ENCODE assay signal across 20 cellular contexts in the genomic region with DNA sequence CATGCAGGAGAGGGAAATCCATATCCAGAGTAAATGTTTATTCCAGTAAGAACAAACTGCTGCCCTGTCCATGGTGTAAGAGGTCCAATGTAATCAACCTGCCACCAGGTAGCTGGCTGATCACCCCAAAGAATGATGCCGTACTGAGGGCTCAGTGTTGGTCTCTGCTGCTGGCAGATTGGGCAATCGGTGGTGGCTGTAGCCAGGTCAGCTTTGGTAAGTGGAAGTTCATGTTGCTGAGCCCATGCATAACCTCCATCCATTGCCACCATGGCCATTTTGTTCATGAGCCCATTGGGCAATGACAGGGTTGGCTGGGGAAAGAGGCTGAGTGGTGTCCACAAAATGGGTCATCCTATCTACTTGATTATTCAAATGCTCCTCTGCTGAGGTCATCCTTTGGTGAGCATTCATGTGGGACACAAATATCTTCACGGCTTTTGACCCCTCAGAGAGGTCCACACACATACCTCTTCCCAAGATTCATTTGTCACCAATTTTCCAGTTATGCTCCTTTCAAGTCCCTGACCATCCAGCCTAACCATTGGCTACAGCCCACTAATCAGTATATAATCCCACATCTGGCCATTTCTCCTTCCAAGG. TPM values are rescaled to one million over a fixed set of nuclear protein-coding genes. Genes with fewer than 3 reads are reported as not detected.
DNase-seq lines count a peak whose midpoint lies in the region; ATAC-seq and TF ChIP-seq lines count a peak whose summit lies in the region.
"Had no signal": no experiment of that assay in that cellular context is flagged by ENCODE, and none has a peak within 500 bp of the region (broad histone marks: within the 10 kb centered on the region; RNA-seq: fewer than 3 reads in every experiment).

No MANE protein-coding gene starts in this region.

- no peak overlapping the region for H3K4me3 ChIP-seq in OCI-LY3 (ENCODE audit: low read length)
- H3K4me3 ChIP-seq: pancreas had no signal

- H3K27ac Mint-ChIP-seq in stimulated activated naive B cell treated with anti-CD40 and anti-IgM and Interleukin-4, amounts not matched to agents 10 μg/mL and 1 μg/mL and 100 μg/mL, for 72 hours = no peak overlapping the region
- H3K27ac Mint-ChIP-seq: activated CD4-positive, alpha-beta memory T cell treated with anti-CD3 and anti-CD28 coated beads for 36 hours; brain; memory B cell had no signal

- peak overlapping the region; percentile 55 for H3K4me2 ChIP-seq in OCI-LY3 (ENCODE audit: low read length)

- H3K36me3 ChIP-seq in OCI-LY3 (replicated peaks; ENCODE audit: low read depth, low read length) = no peaks in the 10 kb centered on the region
- H3K36me3 ChIP-seq: pancreas had no signal

- no peaks in the 10 kb centered on the region for H3K79me2 ChIP-seq in OCI-LY3 (ENCODE audit: low read length)

- H3K27me3 ChIP-seq in OCI-LY3 (ENCODE audit: low read depth, low read length) = no peaks in the 10 kb centered on the region
- H3K27me3 ChIP-seq: pancreas had no signal

- H3K27me3 Mint-ChIP-seq in stimulated activated naive B cell treated with anti-CD40 and anti-IgM and Interleukin-4, amounts not matched to agents 10 μg/mL and 1 μg/mL and 100 μg/mL, for 72 hours = no peaks in the 10 kb centered on the region
- H3K27me3 Mint-ChIP-seq: activated CD4-positive, alpha-beta memory T cell treated with anti-CD3 and anti-CD28 coated beads for 36 hours; CD4-positive, alpha-beta memory T cell; memory B cell had no signal

- peak; percentile 64 for DNase-seq in EL
- no peak for DNase-seq in epithelial cell of prostate (ENCODE audit: low read depth, low spot score)
- DNase-seq in renal cortical epithelial cell (ENCODE audit: low read depth) = peak; percentile 22
- no peak for DNase-seq in stimulated activated naive B cell treated with anti-CD40 and anti-IgM and Interleukin-4, amounts not matched to agents 10 μg/mL and 1 μg/mL and 100 μg/mL, for 72 hours
- DNase-seq in NCI-H526 treated with DMSO at 0.1 percent for 48 hours (lab: John Stamatoyannopoulos, UW) = no peak
- DNase-seq in Right ventricle myocardium superior = no peak
- DNase-seq: activated effector memory CD4-positive, alpha-beta T cell treated with Interleukin-2 at 50 U/mL for 16 hours; DMS153; endodermal cell; glutamatergic neuron; natural killer cell; NCI-H510A treated with DMSO at 0.1 percent for 48 hours; pancreas had no signal

- H3K27ac ChIP-seq in OCI-LY3 (ENCODE audit: low read length) = no peak overlapping the region
- peak overlapping the region; percentile 42 for H3K27ac ChIP-seq in epithelial cell of prostate
- H3K27ac ChIP-seq: pancreas, RWPE1 had no signal

- peaks cover 28% of the 10 kb centered on the region for H3K4me1 ChIP-seq in OCI-LY3 (ENCODE audit: low read length)
- H3K4me1 ChIP-seq: pancreas had no signal

- peaks cover 14 to 20% of the 10 kb centered on the region in 2 donors for H3K4me1 Mint-ChIP-seq in stimulated activated naive B cell treated with anti-CD40 and anti-IgM and Interleukin-4, amounts not matched to agents 10 μg/mL and 1 μg/mL and 100 μg/mL, for 72 hours
- H3K4me1 Mint-ChIP-seq: brain had no signal

- no peak overlapping the region for H3K9ac ChIP-seq in OCI-LY3 (ENCODE audit: low read length)

- no peak for TF ChIP-seq CTCF in OCI-LY3 (IDR thresholded peaks at IDR 0.05; ENCODE audit: low read depth, low read length)

- H3K9me3 Mint-ChIP-seq in stimulated activated naive B cell treated with anti-CD40 and anti-IgM and Interleukin-4, amounts not matched to agents 10 μg/mL and 1 μg/mL and 100 μg/mL, for 72 hours = peaks cover 4 to 7% of the 10 kb centered on the region in 2 donors
- H3K9me3 Mint-ChIP-seq: activated CD4-positive, alpha-beta memory T cell treated with anti-CD3 and anti-CD28 coated beads for 36 hours; natural killer cell had no signal

- no peaks in the 10 kb centered on the region for H4K20me1 ChIP-seq in OCI-LY3 (ENCODE audit: insufficient read depth, low read length)

- ATAC-seq in stimulated activated naive B cell treated with anti-CD40 and anti-IgM and Interleukin-4, amounts not matched to agents 10 μg/mL and 1 μg/mL and 100 μg/mL, for 72 hours (replicated peaks) = no peak
- no peak for ATAC-seq in Right ventricle myocardium superior (ENCODE audit: poor library complexity)
- ATAC-seq: sciatic nerve had no signal

- H2AFZ ChIP-seq in OCI-LY3 (ENCODE audit: low read depth, low read length) = no peak overlapping the region

- intact Hi-C loops in Right ventricle myocardium superior (cut with DNase I) = no loop called here

- H3K36me3 Mint-ChIP-seq in stimulated activated naive B cell treated with anti-CD40 and anti-IgM and Interleukin-4, amounts not matched to agents 10 μg/mL and 1 μg/mL and 100 μg/mL, for 72 hours = peaks cover 2 to 10% of the 10 kb centered on the region in 2 donors
- H3K36me3 Mint-ChIP-seq: activated CD4-positive, alpha-beta memory T cell treated with anti-CD3 and anti-CD28 coated beads for 36 hours; brain; CD4-positive, alpha-beta memory T cell; memory B cell; natural killer cell had no signal

- H3K4me3 Mint-ChIP-seq in stimulated activated naive B cell treated with anti-CD40 and anti-IgM and Interleukin-4, amounts not matched to agents 10 μg/mL and 1 μg/mL and 100 μg/mL, for 72 hours = no peak overlapping the region
- H3K4me3 Mint-ChIP-seq: activated CD4-positive, alpha-beta memory T cell treated with anti-CD3 and anti-CD28 coated beads for 36 hours; brain; endodermal cell; memory B cell; natural killer cell had no signal

- no peaks in the 10 kb centered on the region for H3K9me3 ChIP-seq in OCI-LY3 (ENCODE audit: insufficient read depth, low read length)
- H3K9me3 ChIP-seq: pancreas had no signal

RNA-seq across cellular contexts. Expression of gene PAPSS2, which starts 23.3 kb away (rescaled TPM):
- 57.7 and 67.0 TPM in 2 replicates for total RNA-seq in renal cortical epithelial cell
- 8.6 TPM for total RNA-seq in Right ventricle myocardium superior

Comparison
In these comparisons a context has a peak if more than half of its experiments do, and no peak if none do; other contexts are left out.
1. DNase-seq: peak in EL (single experiment) and renal cortical epithelial cell (single experiment); none in epithelial cell of prostate (single experiment), stimulated activated naive B cell treated with anti-CD40 and anti-IgM and Interleukin-4, amounts not matched to agents 10 μg/mL and 1 μg/mL and 100 μg/mL, for 72 hours (single experiment), NCI-H526 treated with DMSO at 0.1 percent for 48 hours (single experiment) and Right ventricle myocardium superior (single experiment).